Comparison of ENCODE assay signal across 25 cellular contexts in the genomic region with DNA sequence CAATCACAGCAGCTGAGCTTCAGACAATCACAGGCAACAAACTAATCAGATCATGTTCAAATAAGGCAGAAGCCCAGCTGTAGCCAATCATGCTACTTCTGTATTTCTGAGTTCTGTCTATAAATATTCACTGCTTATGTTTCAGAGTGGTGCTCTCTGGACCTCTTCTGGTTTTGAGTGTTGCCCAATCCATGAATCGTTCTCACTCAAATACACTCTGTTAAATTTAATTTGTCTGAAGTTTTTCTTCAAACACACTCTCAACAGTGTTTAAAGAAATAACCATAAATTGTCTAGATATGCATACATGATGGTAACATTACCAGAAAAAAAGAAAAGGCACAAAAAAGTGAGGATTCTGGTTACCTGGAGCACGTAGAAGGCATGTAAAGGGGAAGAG.
"Had no signal": no experiment of that assay in that cellular context is flagged by ENCODE, and none has a peak within 500 bp of the region (broad histone marks: within the 10 kb centered on the region; RNA-seq: fewer than 3 reads in every experiment).

No MANE protein-coding gene starts in this region.

- H2AFZ ChIP-seq: neural progenitor cell had no signal

- H3K9me3 ChIP-seq: colonic mucosa, gastrocnemius medialis, prostate gland had no signal

- DNase-seq: colonic mucosa; effector CD8-positive, alpha-beta T cell; endodermal cell; gastrocnemius medialis; head of caudate nucleus; mesenchymal stem cell; mucosa of descending colon; naive thymus-derived CD4-positive, alpha-beta T cell; nucleus accumbens; small intestine; stimulated activated CD4-positive, alpha-beta T cell treated with anti-CD3 and anti-CD28 coated beads, Interleukin-15, amount 100 ng/mL, for 24 hours; stimulated activated CD4-positive, alpha-beta T cell treated with anti-CD3 and anti-CD28 coated beads, Interleukin-4, amount 100 ng/mL, for 1 hour; stimulated activated CD8-positive, alpha-beta memory T cell treated with anti-CD3 and anti-CD28 coated beads, Interleukin-4, amount 100 ng/mL, for 48 hours; stimulated activated naive CD4-positive, alpha-beta T cell; stimulated activated naive CD8-positive, alpha-beta T cell treated with anti-CD3 and anti-CD28 coated beads, Interleukin-15, amount 100 ng/mL, for 72 hours; transverse colon; upper lobe of right lung; uterus had no signal

- H3K4me3 ChIP-seq: colonic mucosa, gastrocnemius medialis, lung, mucosa of descending colon, neural progenitor cell, prostate gland, right atrium auricular region, suprapubic skin, transverse colon, upper lobe of right lung, uterus had no signal

- H3K4me1 ChIP-seq: colonic mucosa, prostate gland, right atrium auricular region, suprapubic skin, upper lobe of right lung, uterus had no signal

- H3K9ac ChIP-seq: neural progenitor cell had no signal

- H3K27me3 ChIP-seq: colonic mucosa, gastrocnemius medialis, neural progenitor cell, right atrium auricular region, suprapubic skin, transverse colon, upper lobe of right lung, uterus had no signal

- FAIRE-seq: small intestine had no signal

- ATAC-seq: esophagus mucosa; gastrocnemius medialis; mucosa of descending colon; naive thymus-derived CD4-positive, alpha-beta T cell; stimulated activated naive CD8-positive, alpha-beta T cell treated with anti-CD3 and anti-CD28 coated beads, Interleukin-15, amount 100 ng/mL, for 72 hours; upper lobe of right lung had no signal

- H3K36me3 ChIP-seq: colonic mucosa, gastrocnemius medialis, prostate gland, right atrium auricular region, suprapubic skin, upper lobe of right lung, uterus had no signal

- H3K27ac ChIP-seq: colonic mucosa, epithelial cell of prostate, gastrocnemius medialis, neural progenitor cell, prostate gland, right atrium auricular region, suprapubic skin, transverse colon, upper lobe of right lung, uterus had no signal

- H3K4me2 ChIP-seq: neural progenitor cell had no signal
